Comparison of ENCODE assay signal across 2 cellular contexts in the genomic region with DNA sequence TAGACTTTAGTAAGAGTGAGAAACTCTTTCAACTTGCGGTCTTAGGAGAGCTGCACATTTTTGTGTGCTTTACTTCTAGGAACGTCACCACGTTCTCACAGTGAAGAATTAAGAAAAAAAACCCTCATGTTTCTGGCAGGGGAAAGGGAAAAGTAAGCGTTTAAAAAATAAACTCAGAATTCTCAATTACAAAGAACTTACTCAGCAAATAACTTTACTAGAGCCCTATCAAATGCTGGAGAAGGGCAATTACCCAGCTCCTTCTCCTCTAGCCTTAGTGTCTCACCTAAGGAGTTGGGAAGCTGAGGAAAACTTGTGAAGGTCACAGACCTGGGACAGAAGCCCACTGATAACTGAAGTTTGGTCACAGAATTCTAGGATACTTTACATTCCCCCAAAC.
TF ChIP-seq lines count a peak whose summit lies in the region.

No MANE protein-coding gene starts in this region.

TF ChIP-seq in HepG2, 621 proteins besides CTCF, POLR2A, EP300 and RAD21:
- TF ChIP-seq ZNF205 (CRISPR knock-in tag; IDR thresholded peaks at IDR 0.05): no peak
- TF ChIP-seq MAFF (IDR thresholded peaks at IDR 0.05; ENCODE audit: low read depth, low read length): peak; percentile 51; the same call in 1 of the 2 replicates
- TF ChIP-seq MAFK (conservative IDR thresholded peaks at IDR 0.05 in 1 of 2, IDR thresholded peaks at IDR 0.05 in 1 of 2; ENCODE audit: low read length in 2 of 2): peak; percentile 42 to 78; a peak in 2 of 4 replicates

TF ChIP-seq in IMR-90, 13 proteins besides CTCF, POLR2A, EP300 and RAD21:
- TF ChIP-seq MAFK (IDR thresholded peaks at IDR 0.05; ENCODE audit: low read depth, low read length): peak; percentile 46
- no peak for TF ChIP-seq NFE2L2 (IDR thresholded peaks at IDR 0.05; ENCODE audit: low read depth, low read length)
- no peak for TF ChIP-seq FOS (IDR thresholded peaks at IDR 0.05; ENCODE audit: low read depth, low read length)
- no peak for TF ChIP-seq MXI1 (IDR thresholded peaks at IDR 0.05; ENCODE audit: borderline replicate concordance, low read depth, low read length)
- TF ChIP-seq CHD1 (IDR thresholded peaks at IDR 0.05; ENCODE audit: low read depth, low read length): no peak
- no peak for TF ChIP-seq RFX5 (IDR thresholded peaks at IDR 0.05; ENCODE audit: low read depth, low read length)
- TF ChIP-seq, protein P1, sequence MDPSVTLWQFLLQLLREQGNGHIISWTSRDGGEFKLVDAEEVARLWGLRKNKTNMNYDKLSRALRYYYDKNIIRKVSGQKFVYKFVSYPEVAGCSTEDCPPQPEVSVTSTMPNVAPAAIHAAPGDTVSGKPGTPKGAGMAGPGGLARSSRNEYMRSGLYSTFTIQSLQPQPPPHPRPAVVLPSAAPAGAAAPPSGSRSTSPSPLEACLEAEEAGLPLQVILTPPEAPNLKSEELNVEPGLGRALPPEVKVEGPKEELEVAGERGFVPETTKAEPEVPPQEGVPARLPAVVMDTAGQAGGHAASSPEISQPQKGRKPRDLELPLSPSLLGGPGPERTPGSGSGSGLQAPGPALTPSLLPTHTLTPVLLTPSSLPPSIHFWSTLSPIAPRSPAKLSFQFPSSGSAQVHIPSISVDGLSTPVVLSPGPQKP (IDR thresholded peaks at IDR 0.05; ENCODE audit: borderline replicate concordance, low read depth, low read length): no peak
